Comparison of ENCODE assay signal across 8 cellular contexts in the genomic region with DNA sequence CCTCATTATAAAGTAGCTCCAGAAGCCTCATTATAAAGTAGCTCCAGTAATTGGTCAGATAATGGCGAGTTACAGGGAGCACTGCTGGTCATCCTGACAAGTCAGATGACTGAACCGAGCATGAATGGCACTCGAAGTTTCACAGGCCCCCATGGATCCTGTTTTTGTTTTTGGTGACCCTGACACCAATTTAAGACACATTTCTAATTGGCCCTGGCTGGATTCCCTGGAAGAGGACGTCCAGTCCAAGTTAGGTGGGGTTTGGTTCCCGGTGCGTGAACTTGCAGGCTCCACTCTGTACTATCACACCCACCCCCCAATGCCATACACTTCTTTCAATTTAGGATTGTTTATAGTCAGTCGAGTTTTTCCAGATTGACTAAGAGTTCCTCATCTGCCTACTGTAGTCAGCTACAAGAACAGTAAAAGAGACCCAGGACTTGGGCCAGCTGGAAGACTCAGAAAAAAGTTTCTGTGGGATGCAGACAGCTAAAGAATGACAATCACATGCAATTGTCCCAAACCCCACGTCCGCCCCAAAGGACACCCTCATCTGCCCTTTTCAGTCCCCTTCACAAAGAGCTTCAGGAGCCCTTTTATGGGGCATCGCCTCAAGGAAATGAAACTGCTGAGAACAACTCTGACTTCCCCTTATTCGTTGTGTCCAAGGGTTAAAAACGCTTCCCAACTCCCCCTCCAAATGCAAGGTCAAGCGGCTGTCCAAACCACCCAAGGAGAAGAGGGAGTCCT. TPM values are rescaled to one million over a fixed set of nuclear protein-coding genes. Genes with fewer than 3 reads are reported as not detected.
DNase-seq lines count a peak whose midpoint lies in the region; ATAC-seq and TF ChIP-seq lines count a peak whose summit lies in the region.

No MANE protein-coding gene starts in this region.

- no peaks in the 10 kb centered on the region for H3K9me3 ChIP-seq in lower lobe of right lung

- peak overlapping the region; percentile 85 for H3K4me3 ChIP-seq in lower lobe of right lung

- no peaks in the 10 kb centered on the region for H3K27me3 ChIP-seq in lower lobe of right lung (ENCODE audit: low read depth)

- H3K36me3 ChIP-seq in lower lobe of right lung: peaks cover 33% of the 10 kb centered on the region

- CTCF ChIA-PET in activated naive CD4-positive, alpha-beta T cell treated with anti-CD3 and anti-CD28 coated beads, Interleukin-2, amount 10 ng/mL, durations not matched to agents 7 days and 5 days (lab: Charles Lee): interaction anchor here (0.9 to 1.6 kb wide), 5 partner anchors 9 to 208 kb away, joined by 3 to 6 read pairs (median 4); no protein-coding TSS in a partner anchor

- peaks cover 60% of the 10 kb centered on the region for H3K36me3 Mint-ChIP-seq in activated naive CD4-positive, alpha-beta T cell treated with anti-CD3 and anti-CD28 coated beads, Interleukin-2, amount 10 ng/mL, durations not matched to agents 7 days and 5 days
- peaks cover 43% of the 10 kb centered on the region for H3K36me3 Mint-ChIP-seq in type B pancreatic cell

- H3K27me3 Mint-ChIP-seq in activated naive CD4-positive, alpha-beta T cell treated with anti-CD3 and anti-CD28 coated beads, Interleukin-2, amount 10 ng/mL, durations not matched to agents 7 days and 5 days: peaks cover 28% of the 10 kb centered on the region
- peaks cover 2% of the 10 kb centered on the region for H3K27me3 Mint-ChIP-seq in type B pancreatic cell

- H3K4me1 Mint-ChIP-seq in activated naive CD4-positive, alpha-beta T cell treated with anti-CD3 and anti-CD28 coated beads, Interleukin-2, amount 10 ng/mL, durations not matched to agents 7 days and 5 days: peaks cover 76% of the 10 kb centered on the region
- H3K4me1 Mint-ChIP-seq in type B pancreatic cell (ENCODE audit: unreplicated experiment): peaks cover 55% of the 10 kb centered on the region

- TF ChIP-seq CTCF in lower lobe of right lung (IDR thresholded peaks at IDR 0.05) (no peak), type B pancreatic cell (conservative IDR thresholded peaks at IDR 0.05) (no peak)

- ATAC-seq in lower lobe of right lung: no peak

- peak overlapping the region; percentile 88 for H3K27ac Mint-ChIP-seq in activated naive CD4-positive, alpha-beta T cell treated with anti-CD3 and anti-CD28 coated beads, Interleukin-2, amount 10 ng/mL, durations not matched to agents 7 days and 5 days
- H3K27ac Mint-ChIP-seq in type B pancreatic cell: peak overlapping the region; percentile 88

- H3K4me1 ChIP-seq in lower lobe of right lung: peaks cover 60% of the 10 kb centered on the region

- intact Hi-C loops in lower lobe of right lung (cut with DNase I): no loop called here

- peak overlapping the region; percentile 98 for H3K4me3 Mint-ChIP-seq in activated naive CD4-positive, alpha-beta T cell treated with anti-CD3 and anti-CD28 coated beads, Interleukin-2, amount 10 ng/mL, durations not matched to agents 7 days and 5 days
- H3K4me3 Mint-ChIP-seq in type B pancreatic cell: peak overlapping the region; percentile 99

- H3K27ac ChIP-seq in lower lobe of right lung: peak overlapping the region; percentile 88

- H3K9me3 Mint-ChIP-seq in activated naive CD4-positive, alpha-beta T cell treated with anti-CD3 and anti-CD28 coated beads, Interleukin-2, amount 10 ng/mL, durations not matched to agents 7 days and 5 days: no peaks in the 10 kb centered on the region
- no peaks in the 10 kb centered on the region for H3K9me3 Mint-ChIP-seq in type B pancreatic cell

- no peak for DNase-seq in activated naive CD4-positive, alpha-beta T cell treated with anti-CD3 and anti-CD28 coated beads, Interleukin-2, amount 10 ng/mL, durations not matched to agents 7 days and 5 days
- DNase-seq in activated naive CD4-positive, alpha-beta T cell (lab: John Stamatoyannopoulos, UW): no peak
- DNase-seq in astrocyte of the hippocampus (ENCODE audit: low read depth, low spot score) (peak; percentile 52), lower lobe of right lung (no peak), type B pancreatic cell (ENCODE audit: extremely low spot score, unreplicated experiment) (no peak), NCI-H510A (lab: John Stamatoyannopoulos, UW) (no peak)
- DNase-seq in stimulated activated CD4-positive, alpha-beta T cell treated with anti-CD3 and anti-CD28 coated beads, Interleukin-2, amount 100 ng/mL, for 24 hours: no peak
- DNase-seq in activated CD4-positive, alpha-beta T cell treated with anti-CD3 and anti-CD28 coated beads for 4 hours: no peak

RNA-seq across cellular contexts. Expression of a gene that starts 2.7 kb away (rescaled TPM):
- total RNA-seq in lower lobe of right lung (135 TPM), type B pancreatic cell (ENCODE audit: low replicate concordance) (143 and 276 TPM in 2 replicates)

RNA-seq across cellular contexts. Expression of a gene that starts 28.5 kb away (rescaled TPM):
- total RNA-seq in lower lobe of right lung (not detected), type B pancreatic cell (ENCODE audit: low replicate concordance) (not detected in 2 replicates)
